10 cellular contexts compared by ENCODE assay signal in genomic region chr7:156582591-156583123, GRCh38.
"Had no signal": no experiment of that assay in that cellular context is flagged by ENCODE, and none has a peak within 500 bp of the region (broad histone marks: within the 10 kb centered on the region; RNA-seq: fewer than 3 reads in every experiment).

No MANE protein-coding gene starts in this region.

- H3K4me1 ChIP-seq: parathyroid adenoma had no signal

- DNase-seq: activated effector memory CD4-positive, alpha-beta T cell treated with anti-CD3 and anti-CD28 coated beads, Interleukin-2, amount 50 U/mL, for 16 hours; activated T-cell treated with anti-CD3 and anti-CD28 coated beads, Interleukin-2, amount 50 U/mL, for 1 hour; amygdala; dermis blood vessel endothelial cell; mammary epithelial cell; naive thymus-derived CD4-positive, alpha-beta T cell; stimulated activated CD4-positive, alpha-beta T cell treated with anti-CD3 and anti-CD28 coated beads, Interleukin-15, amount 100 ng/mL, for 24 hours; stimulated activated CD4-positive, alpha-beta T cell treated with anti-CD3 and anti-CD28 coated beads, Interleukin-4, amount 100 ng/mL, for 24 hours had no signal

- H3K27ac ChIP-seq: parathyroid adenoma had no signal

- H3K79me2 ChIP-seq: parathyroid adenoma had no signal

- ATAC-seq: activated CD4-positive, CD25-positive, alpha-beta regulatory T cell treated with anti-CD3 and anti-CD28 coated beads, Interleukin-2, amount 50 U/mL, for 24 hours; naive thymus-derived CD4-positive, alpha-beta T cell had no signal

- H2AFZ ChIP-seq: parathyroid adenoma had no signal
